Comparison of ENCODE assay signal across 8 cellular contexts in the genomic region with DNA sequence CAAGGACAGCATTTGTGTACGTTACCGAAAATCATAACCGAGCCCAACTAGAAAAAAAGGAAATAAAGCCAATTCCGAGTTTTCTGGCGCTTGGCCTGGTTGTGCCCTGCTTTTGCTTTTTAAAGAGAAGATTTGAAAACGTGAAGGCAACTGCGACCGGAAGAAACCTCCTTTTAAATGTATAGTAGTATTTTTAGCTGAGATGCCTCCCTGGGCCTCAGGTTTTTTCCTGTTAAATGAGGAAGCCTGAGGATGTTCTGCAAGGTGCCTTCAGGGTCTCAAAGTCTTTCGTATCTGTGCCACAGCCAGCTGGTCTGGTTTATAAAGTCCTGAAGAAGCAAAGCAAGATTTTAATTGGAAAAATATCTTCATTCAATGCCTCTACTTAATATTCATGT. TPM values are rescaled to one million over a fixed set of nuclear protein-coding genes. Genes with fewer than 3 reads are reported as not detected.
DNase-seq lines count a peak whose midpoint lies in the region; ATAC-seq and TF ChIP-seq lines count a peak whose summit lies in the region.

No MANE protein-coding gene starts in this region.

- 0 to 2% methylated on average over 9 of the region's 9 CpGs for WGBS in esophagus, 2 donors
- under 1% methylated on average over 9 of the region's 9 CpGs for WGBS in prostate gland

- H3K27ac ChIP-seq in Panc1 (ENCODE audit: low read length) (peak overlapping the region; percentile 98), esophagus (ENCODE audit: low read depth in 2 of 2, low read length in 1 of 2) (peak overlapping the region; percentile 77 to 85), prostate gland (peak overlapping the region; percentile 61 to 69)

- POLR2A ChIA-PET in Panc1 (lab: Charles Lee): interaction anchor here (0.7 to 1.1 kb wide), 4 partner anchors 12 to 84 kb away, joined by 3 to 5 read pairs (median 3); no protein-coding TSS in a partner anchor

- no peak for TF ChIP-seq CTCF in Panc1 (IDR thresholded peaks at IDR 0.05)
- no peak for TF ChIP-seq CTCF in prostate gland (IDR thresholded peaks at IDR 0.05)

- H3K9me3 ChIP-seq in Panc1 (ENCODE audit: control insufficient read depth, insufficient read depth, low read depth, low read length): no peaks in the 10 kb centered on the region
- no peaks in the 10 kb centered on the region for H3K9me3 ChIP-seq in esophagus (ENCODE audit: control insufficient read depth in 2 of 2, insufficient read depth in 1 of 2, low read depth in 1 of 2, low read length in 1 of 2)
- no peaks in the 10 kb centered on the region for H3K9me3 ChIP-seq in prostate gland

- ATAC-seq in HG02798 (IDR thresholded peaks at IDR 0.05; ENCODE audit: poor library complexity, unreplicated experiment) (peak; percentile 21), Panc1 (no peak)

- intact Hi-C loops in Panc1 (cut with micrococcal nuclease; ENCODE audit: unreplicated experiment): no loop called here
- intact Hi-C loops in prostate gland (cut with DNase I): loop anchor here (10.0 kb wide), 1 partner anchor 308 kb away; the partner anchor contains the start of gene SH3GLB1

- DNase-seq in SKM-1 treated with dmso at 0.1 percent for 144 hours (lab: John Stamatoyannopoulos, UW; ENCODE audit: unreplicated experiment) (peak; percentile 50), SKM-1 (lab: John Stamatoyannopoulos, UW; ENCODE audit: unreplicated experiment) (no peak), Panc1 (ENCODE audit: low read depth, low spot score) (no peak), prostate gland (ENCODE audit: low spot score) (no peak), HK-2 (ENCODE audit: unreplicated experiment) (no peak)
- DNase-seq in activated CD4-positive, alpha-beta T cell treated with anti-CD3 and anti-CD28 coated beads, Interleukin-2, amount 50 U/mL, for 1 hour: no peak

- no peak for TF ChIP-seq POLR2A in prostate gland (IDR thresholded peaks at IDR 0.05)

- no peaks in the 10 kb centered on the region for H3K36me3 ChIP-seq in Panc1 (ENCODE audit: control insufficient read depth, insufficient read depth, low read length)
- no peaks in the 10 kb centered on the region for H3K36me3 ChIP-seq in esophagus (ENCODE audit: control insufficient read depth in 2 of 2, insufficient read depth in 2 of 2, low read length in 1 of 2)
- H3K36me3 ChIP-seq in prostate gland: no peaks in the 10 kb centered on the region

- BruUV-seq in Panc1 (replicated peaks; lab: Mats Ljungman, UMichigan): TSS peak; percentile 92

- H3K4me1 ChIP-seq in Panc1 (ENCODE audit: control insufficient read depth, insufficient read depth, low read length) (peaks cover 14% of the 10 kb centered on the region), esophagus (ENCODE audit: control insufficient read depth in 2 of 2, insufficient read depth in 2 of 2, low read length in 1 of 2) (no peaks in the 10 kb centered on the region), prostate gland (replicated peaks) (no peaks in the 10 kb centered on the region)

- in situ Hi-C loops in Panc1 (cut with HindIII; ENCODE audit: low pct_unique_long_range_greater_than_20kb, low sequenced_read_pairs): no loop called here

- peaks cover 14% of the 10 kb centered on the region for H3K27me3 ChIP-seq in Panc1 (ENCODE audit: control insufficient read depth, insufficient read depth, low read length)
- no peaks in the 10 kb centered on the region for H3K27me3 ChIP-seq in esophagus (ENCODE audit: control insufficient read depth in 1 of 2, insufficient read depth in 2 of 2, low read length in 2 of 2)
- no peaks in the 10 kb centered on the region for H3K27me3 ChIP-seq in prostate gland (replicated peaks; ENCODE audit: insufficient read depth)

- CTCF ChIA-PET in Panc1 (lab: Charles Lee): no interaction called here

- H3K4me3 ChIP-seq in Panc1 (ENCODE audit: low read depth in 2 of 2, low read length in 2 of 2) (peak overlapping the region; percentile 73 to 93), esophagus (ENCODE audit: low read depth in 1 of 2, low read length in 2 of 2) (peak overlapping the region; percentile 85 to 92), prostate gland (peak overlapping the region; percentile 79 to 87)

RNA-seq across cellular contexts. Expression of gene ODF2L, which starts 0.4 kb away (rescaled TPM):
- total RNA-seq in Panc1 (2021; ENCODE audit: unreplicated experiment) (88.2 TPM), prostate gland (10 to 100 TPM; 47.9 to 54.2 TPM)
- polyA plus RNA-seq in Panc1 (2012; ENCODE audit: insufficient read length): 40.3 TPM
- 10 to 100 TPM; 12.1 to 47.9 TPM for polyA plus RNA-seq in esophagus

RNA-seq across cellular contexts. Expression of gene CLCA2, which starts 27.5 kb away (rescaled TPM):
- total RNA-seq in Panc1 (2021; ENCODE audit: unreplicated experiment) (not detected), prostate gland (1 to 10 TPM; 2.7 to 2.8 TPM)
- not detected for polyA plus RNA-seq in Panc1 (2012; ENCODE audit: insufficient read length)
- polyA plus RNA-seq in esophagus: 100 to 1,000 TPM in 1 of 2 donors, 10 to 100 TPM in 1; 66.5 to 109 TPM
